ENCODE assay signal across 31 cellular contexts in the genomic region with DNA sequence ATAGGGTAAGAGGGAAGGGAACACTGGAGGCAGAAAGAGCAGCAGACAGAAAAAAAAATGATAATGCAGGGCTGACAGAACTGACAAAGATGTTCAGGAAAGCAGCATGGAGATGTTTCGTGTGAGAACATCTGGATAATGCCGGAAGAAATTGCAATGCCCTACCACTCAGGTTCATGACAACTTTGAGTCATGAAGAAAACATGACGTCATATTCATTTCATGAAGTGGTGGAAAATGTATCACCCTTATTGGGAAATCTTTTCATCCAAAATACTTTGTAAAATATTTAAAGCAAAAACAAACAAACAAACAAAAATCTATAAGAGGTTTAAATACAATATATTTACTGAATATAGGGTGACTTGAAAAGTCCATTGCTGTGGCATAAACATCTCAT.
"Had no signal": no experiment of that assay in that cellular context is flagged by ENCODE, and none has a peak within 500 bp of the region (broad histone marks: within the 10 kb centered on the region; RNA-seq: fewer than 3 reads in every experiment).

No MANE protein-coding gene starts in this region.

- H3K4me3 ChIP-seq: body of pancreas, cardiac muscle cell, colonic mucosa, gastroesophageal sphincter, heart right ventricle had no signal

- H3K4me1 ChIP-seq: body of pancreas, colonic mucosa, gastroesophageal sphincter, heart right ventricle had no signal

- ATAC-seq: activated CD4-positive, CD25-positive, alpha-beta regulatory T cell treated with anti-CD3 and anti-CD28 coated beads, Interleukin-2, amount 50 U/mL, for 24 hours; activated CD8-positive, alpha-beta T cell treated with anti-CD3 and anti-CD28 coated beads for 36 hours; activated T-cell treated with anti-CD3 and anti-CD28 coated beads, Interleukin-2, amount 50 U/mL, for 4 hours; activated T-helper 17 cell treated with anti-CD3 and anti-CD28 coated beads, Interleukin-2, amount 50 U/mL, for 72 hours; body of pancreas; esophagus mucosa; gastroesophageal sphincter; heart right ventricle; T-helper 17 cell had no signal

- H3K9me3 ChIP-seq: body of pancreas, colonic mucosa, gastroesophageal sphincter had no signal

- DNase-seq: activated B cell treated with CpG ODN at 0.5 μM for 24 hours; activated CD4-positive, alpha-beta T cell treated with anti-CD3 and anti-CD28 coated beads for 48 hours; activated CD4-positive, alpha-beta T cell treated with anti-CD3 and anti-CD28 coated beads, Interleukin-2, amount 50 U/mL, for 1 hour; activated CD4-positive, alpha-beta T cell treated with anti-CD3 and anti-CD28 coated beads, Interleukin-2, amount 50 U/mL, for 48 hours; activated CD8-positive, alpha-beta memory T cell treated with anti-CD3 and anti-CD28 coated beads for 24 hours; activated CD8-positive, alpha-beta T cell treated with anti-CD3 and anti-CD28 coated beads for 36 hours; activated effector memory CD4-positive, alpha-beta T cell treated with Interleukin-2 at 50 U/mL for 16 hours; activated gamma-delta T cell treated with Interleukin-2 at 50 U/mL for 16 hours; activated naive CD4-positive, alpha-beta T cell treated with anti-CD3 and anti-CD28 coated beads, Interleukin-2, amount 50 U/mL, for 16 hours; activated naive CD4-positive, alpha-beta T cell treated with Interleukin-2 at 50 U/mL for 16 hours; activated T-cell treated with anti-CD3 and anti-CD28 coated beads, Interleukin-2, amount 50 U/mL, for 4 hours; amygdala; aorta; body of pancreas; central memory CD4-positive, alpha-beta T cell; cerebellar nuclear complex; colonic mucosa; effector CD8-positive, alpha-beta T cell; foreskin melanocyte; heart right ventricle; T-helper 1 cell; T-helper 17 cell; T1000; WERI-Rb-1 had no signal

- FAIRE-seq: endometrium, endothelial cell of umbilical vein had no signal

- H3K27ac ChIP-seq: body of pancreas, cardiac muscle cell, colonic mucosa, gastroesophageal sphincter, heart right ventricle, WERI-Rb-1 had no signal

- H3K27me3 ChIP-seq: body of pancreas, cardiac muscle cell, colonic mucosa, gastroesophageal sphincter, heart right ventricle had no signal

- H3K36me3 ChIP-seq: cardiac muscle cell, colonic mucosa, gastroesophageal sphincter, heart right ventricle, WERI-Rb-1 had no signal
